26 cellular contexts compared by ENCODE assay signal in genomic region chr5:31442253-31442820, GRCh38.
DNase-seq lines count a peak whose midpoint lies in the region; ATAC-seq and TF ChIP-seq lines count a peak whose summit lies in the region.
"Had no signal": no experiment of that assay in that cellular context is flagged by ENCODE, and none has a peak within 500 bp of the region (broad histone marks: within the 10 kb centered on the region; RNA-seq: fewer than 3 reads in every experiment).

No MANE protein-coding gene starts in this region.

- dilution Hi-C loops in IMR-90 (cut with HindIII; ENCODE audit: low sequenced_read_pairs, unreplicated experiment): no loop called here

- no peaks in the 10 kb centered on the region for H3K27me3 Mint-ChIP-seq in activated CD8-positive, alpha-beta T cell treated with anti-CD3 and anti-CD28 coated beads, Interleukin-2, amount 10 ng/mL, durations not matched to agents 7 days and 5 days (ENCODE audit: low read depth)
- H3K27me3 Mint-ChIP-seq: activated naive CD8-positive, alpha-beta T cell treated with anti-CD3 and anti-CD28 coated beads for 36 hours; CD4-positive, alpha-beta memory T cell; stimulated activated memory B cell treated with anti-CD40 and anti-IgM and Interleukin-4, amounts not matched to agents 10 μg/mL and 1 μg/mL and 100 μg/mL, for 72 hours had no signal

- no peak overlapping the region for H3K27ac Mint-ChIP-seq in activated CD8-positive, alpha-beta T cell treated with anti-CD3 and anti-CD28 coated beads, Interleukin-2, amount 10 ng/mL, durations not matched to agents 7 days and 5 days
- H3K27ac Mint-ChIP-seq: activated naive CD8-positive, alpha-beta T cell treated with anti-CD3 and anti-CD28 coated beads for 36 hours; activated T-helper 2 cell treated with anti-CD3 and anti-CD28 coated beads, Interferon-gamma antibody, Interleukin-2, Interleukin-4, amounts not matched to agents 10 μg/mL and 5 μg/mL and 100 μg/mL, durations not matched to agents 14 hours and 24 hours and 36 hours; CD4-positive, alpha-beta memory T cell; endodermal cell; HFFc6; stimulated activated memory B cell treated with anti-CD40 and anti-IgM and Interleukin-4, amounts not matched to agents 10 μg/mL and 1 μg/mL and 100 μg/mL, for 72 hours had no signal

- H3F3A ChIP-seq in PC-9 (ENCODE audit: insufficient read depth, low read depth): no peaks in the 10 kb centered on the region

- no peak for TF ChIP-seq POLR2A in IMR-90 (IDR thresholded peaks at IDR 0.05; ENCODE audit: low read depth, low read length)

- peak overlapping the region; percentile 68 for H3K27ac ChIP-seq in IMR-90 (ENCODE audit: insufficient read depth, low read length)
- H3K27ac ChIP-seq in brain microvascular endothelial cell: no peak overlapping the region
- no peak overlapping the region for H3K27ac ChIP-seq in PC-9
- H3K27ac ChIP-seq: colonic mucosa, uterus, WERI-Rb-1 had no signal

- no peaks in the 10 kb centered on the region for H3K9me2 ChIP-seq in PC-9 (ENCODE audit: insufficient read depth)

- H3K4me3 ChIP-seq in IMR-90 (ENCODE audit: insufficient read depth, low read depth, low read length): no peak overlapping the region
- no peak overlapping the region for H3K4me3 ChIP-seq in brain microvascular endothelial cell (ENCODE audit: low read depth, low read length)
- H3K4me3 ChIP-seq in PC-9: no peak overlapping the region
- H3K4me3 ChIP-seq: colonic mucosa, lung, uterus had no signal

- in situ Hi-C loops in IMR-90 (cut with MboI; ENCODE audit: low sequenced_read_pairs) (no loop called here), brain microvascular endothelial cell (cut with HindIII; ENCODE audit: low pct_ligation_motif_present, low sequenced_read_pairs) (no loop called here)

- no peaks in the 10 kb centered on the region for H3K79me2 ChIP-seq in PC-9 (ENCODE audit: low read depth)

- H3K18ac ChIP-seq in IMR-90 (ENCODE audit: low read depth, low read length): peak overlapping the region; percentile 49

- no TSS peak for BruUV-seq in IMR-90 (replicated peaks; lab: Mats Ljungman, UMichigan)
- BruUV-seq in PC-9 (replicated peaks; lab: Mats Ljungman, UMichigan): no TSS peak

- H3K9me1 ChIP-seq in IMR-90 (ENCODE audit: insufficient read depth, low read length): peaks cover 10% of the 10 kb centered on the region; the same call in 1 of the 2 replicates

- H3K79me1 ChIP-seq in IMR-90 (ENCODE audit: low read depth in 1 of 2, low read length in 2 of 2): peaks cover 33 to 52% of the 10 kb centered on the region in 2 experiments

- no peak overlapping the region for H3K56ac ChIP-seq in IMR-90 (ENCODE audit: extremely low read depth, insufficient read depth, low read length)

- no peaks in the 10 kb centered on the region for H3K9me3 Mint-ChIP-seq in activated CD8-positive, alpha-beta T cell treated with anti-CD3 and anti-CD28 coated beads, Interleukin-2, amount 10 ng/mL, durations not matched to agents 7 days and 5 days (ENCODE audit: insufficient read depth)
- H3K9me3 Mint-ChIP-seq: activated naive CD8-positive, alpha-beta T cell treated with anti-CD3 and anti-CD28 coated beads for 36 hours; activated T-helper 2 cell treated with anti-CD3 and anti-CD28 coated beads, Interferon-gamma antibody, Interleukin-2, Interleukin-4, amounts not matched to agents 10 μg/mL and 5 μg/mL and 100 μg/mL, durations not matched to agents 14 hours and 24 hours and 36 hours; CD4-positive, alpha-beta memory T cell had no signal

- no CpG with 5 or more reads among the region's 3 CpGs for WGBS in IMR-90 (ENCODE audit: extremely low coverage in 2 of 2, insufficient read length in 1 of 2), 2 experiments

- H2BK20ac ChIP-seq in IMR-90 (ENCODE audit: low read depth, low read length): peak overlapping the region; percentile 45

- peak overlapping the region; percentile 6 for H3K23ac ChIP-seq in IMR-90 (ENCODE audit: low read depth, low read length)

- peak overlapping the region; percentile 77; the same call in 1 of the 2 replicates for H4K91ac ChIP-seq in IMR-90 (ENCODE audit: insufficient read depth, low read depth, low read length)

- peak overlapping the region; percentile 48 for H3K4ac ChIP-seq in IMR-90 (ENCODE audit: low read depth, low read length)

- DNase-seq in AG09319 (ENCODE audit: extremely low read depth, low read depth) (peak; percentile 47), IMR-90 (peak; percentile 50), brain microvascular endothelial cell (peak; percentile 6), hepatic stellate cell (ENCODE audit: low spot score) (peak; percentile 8), mucosa of gallbladder (ENCODE audit: low spot score) (no peak), left colon (no peak), PC-9 (no peak)
- DNase-seq in activated CD8-positive, alpha-beta T cell treated with anti-CD3 and anti-CD28 coated beads, Interleukin-2, amount 10 ng/mL, durations not matched to agents 7 days and 5 days: no peak
- DNase-seq: ACHN; activated CD4-positive, alpha-beta T cell treated with anti-CD3 and anti-CD28 coated beads, Interleukin-2, amount 50 U/mL, for 1 hour; activated CD8-positive, alpha-beta memory T cell treated with anti-CD3 and anti-CD28 coated beads, Interleukin-2, amount 50 U/mL, for 4 hours; activated naive CD8-positive, alpha-beta T cell treated with anti-CD3 and anti-CD28 coated beads for 36 hours; CD4-positive, alpha-beta memory T cell; colonic mucosa; endodermal cell; foreskin melanocyte; HFFc6; NCI-H1092; NCI-H187 treated with DMSO at 0.1 percent for 48 hours; NCI-H345; small intestine; uterus; WERI-Rb-1 had no signal

- H3K4me1 ChIP-seq in IMR-90 (ENCODE audit: control insufficient read depth, insufficient read depth, low read length) (peaks cover 3% of the 10 kb centered on the region), PC-9 (replicated peaks; ENCODE audit: insufficient read depth) (no peaks in the 10 kb centered on the region)
- H3K4me1 ChIP-seq: colonic mucosa, uterus had no signal

- H4K5ac ChIP-seq in IMR-90 (ENCODE audit: low read depth, low read length): peak overlapping the region; percentile 28

- peak overlapping the region; percentile 31; the same call in 1 of the 2 replicates for H2AK5ac ChIP-seq in IMR-90 (ENCODE audit: low read depth, low read length)

- POLR2A ChIA-PET in IMR-90 (lab: Charles Lee; ENCODE audit: unreplicated experiment): no interaction called here
- POLR2A ChIA-PET in PC-9 (lab: Charles Lee; ENCODE audit: unreplicated experiment): no interaction called here
- POLR2A ChIA-PET in activated CD8-positive, alpha-beta T cell treated with anti-CD3 and anti-CD28 coated beads, Interleukin-2, amount 10 ng/mL, durations not matched to agents 7 days and 5 days (lab: Charles Lee): no interaction called here

- H3K14ac ChIP-seq in IMR-90 (replicated peaks; ENCODE audit: low read depth, low read length): 0 out of 2 replicates have a peak overlapping the region, but pooled peaks have one; percentile 8

- H4K8ac ChIP-seq in IMR-90 (ENCODE audit: low read depth in 2 of 2, low read length in 2 of 2): peak overlapping the region; percentile 18 to 81

- H2BK5ac ChIP-seq in IMR-90 (ENCODE audit: low read depth, low read length, poor library complexity, severe bottlenecking): peak overlapping the region; percentile 52

- no peak overlapping the region for H2AK9ac ChIP-seq in IMR-90 (replicated peaks; ENCODE audit: low read depth, low read length, poor library complexity)

- H3K9me3 ChIP-seq in IMR-90 (ENCODE audit: control insufficient read depth, insufficient read depth, low read length) (no peaks in the 10 kb centered on the region), PC-9 (ENCODE audit: insufficient read depth, low read depth) (no peaks in the 10 kb centered on the region)
- H3K9me3 ChIP-seq: colonic mucosa, uterus had no signal

- intact Hi-C loops in IMR-90 (cut with micrococcal nuclease): loop anchor here (2.0 kb wide), 1 partner anchor 38 kb away; no protein-coding TSS in a partner anchor
- intact Hi-C loops in left colon (cut with DNase I, micrococcal nuclease): no loop called here
- intact Hi-C loops in PC-9 (cut with micrococcal nuclease; ENCODE audit: unreplicated experiment): no loop called here

- H3K9ac ChIP-seq in IMR-90 (ENCODE audit: low read depth, low read length): no peak overlapping the region

- H3K4me3 Mint-ChIP-seq in activated CD8-positive, alpha-beta T cell treated with anti-CD3 and anti-CD28 coated beads, Interleukin-2, amount 10 ng/mL, durations not matched to agents 7 days and 5 days: no peak overlapping the region
- H3K4me3 Mint-ChIP-seq: activated naive CD8-positive, alpha-beta T cell treated with anti-CD3 and anti-CD28 coated beads for 36 hours; CD4-positive, alpha-beta memory T cell; endodermal cell; HFFc6; stimulated activated memory B cell treated with anti-CD40 and anti-IgM and Interleukin-4, amounts not matched to agents 10 μg/mL and 1 μg/mL and 100 μg/mL, for 72 hours had no signal

- CTCF ChIA-PET in IMR-90 (lab: Yijun Ruan, JAX) (no interaction called here), PC-9 (lab: Charles Lee) (no interaction called here)
- CTCF ChIA-PET in activated CD8-positive, alpha-beta T cell treated with anti-CD3 and anti-CD28 coated beads, Interleukin-2, amount 10 ng/mL, durations not matched to agents 7 days and 5 days (lab: Charles Lee): no interaction called here

- ATAC-seq in IMR-90 (ENCODE audit: low read depth) (peak; percentile 83), left colon (no peak)
- no peak for ATAC-seq in activated CD8-positive, alpha-beta T cell treated with anti-CD3 and anti-CD28 coated beads, Interleukin-2, amount 10 ng/mL, durations not matched to agents 7 days and 5 days
- ATAC-seq: stimulated activated memory B cell treated with anti-CD40 and anti-IgM and Interleukin-4, amounts not matched to agents 10 μg/mL and 1 μg/mL and 100 μg/mL, for 72 hours had no signal

- no peak for TF ChIP-seq RAD21 in IMR-90 (IDR thresholded peaks at IDR 0.05; ENCODE audit: low read length)

- H4K20me1 ChIP-seq in IMR-90 (ENCODE audit: insufficient read depth, low read length): no peaks in the 10 kb centered on the region
- H4K20me1 ChIP-seq in PC-9 (ENCODE audit: insufficient read depth): no peaks in the 10 kb centered on the region; the same call in 1 of the 2 replicates

- peaks cover 50% of the 10 kb centered on the region for H3K36me3 Mint-ChIP-seq in activated CD8-positive, alpha-beta T cell treated with anti-CD3 and anti-CD28 coated beads, Interleukin-2, amount 10 ng/mL, durations not matched to agents 7 days and 5 days (ENCODE audit: low read depth)

- H2BK120ac ChIP-seq in IMR-90 (ENCODE audit: low read depth, low read length): peak overlapping the region; percentile 37

- peaks cover 5% of the 10 kb centered on the region for H3K36me3 ChIP-seq in IMR-90 (ENCODE audit: control insufficient read depth, insufficient read depth, low read length)
- H3K36me3 ChIP-seq in brain microvascular endothelial cell (replicated peaks): peaks cover 7% of the 10 kb centered on the region
- H3K36me3 ChIP-seq in PC-9 (ENCODE audit: low read depth): peaks cover 8% of the 10 kb centered on the region; the same call in 1 of the 2 replicates
- H3K36me3 ChIP-seq: colonic mucosa, uterus had no signal

- peak overlapping the region; percentile 5; the same call in 1 of the 2 replicates for H3K4me2 ChIP-seq in IMR-90 (ENCODE audit: low read depth, low read length)
- no peak overlapping the region for H3K4me2 ChIP-seq in PC-9

- no peaks in the 10 kb centered on the region for H3K4me1 Mint-ChIP-seq in activated CD8-positive, alpha-beta T cell treated with anti-CD3 and anti-CD28 coated beads, Interleukin-2, amount 10 ng/mL, durations not matched to agents 7 days and 5 days (ENCODE audit: low read depth)
- H3K4me1 Mint-ChIP-seq: stimulated activated memory B cell treated with anti-CD40 and anti-IgM and Interleukin-4, amounts not matched to agents 10 μg/mL and 1 μg/mL and 100 μg/mL, for 72 hours had no signal

- H2BK15ac ChIP-seq in IMR-90 (ENCODE audit: low read depth, low read length): peak overlapping the region; percentile 7; the same call in 2 of the 3 replicates

- H3K27me3 ChIP-seq in IMR-90 (ENCODE audit: control insufficient read depth, insufficient read depth, low read length) (no peaks in the 10 kb centered on the region), brain microvascular endothelial cell (replicated peaks) (no peaks in the 10 kb centered on the region), PC-9 (ENCODE audit: insufficient read depth, low read depth) (no peaks in the 10 kb centered on the region)
- H3K27me3 ChIP-seq: colonic mucosa, uterus had no signal

- H2AFZ ChIP-seq in IMR-90 (replicated peaks; ENCODE audit: low read length, poor library complexity) (no peak overlapping the region), PC-9 (no peak overlapping the region)

- TF ChIP-seq CTCF in AG09319 (IDR thresholded peaks at IDR 0.05; ENCODE audit: low read depth, low read length): no peak
- TF ChIP-seq CTCF in IMR-90 (conservative IDR thresholded peaks at IDR 0.05; ENCODE audit: low read depth, low read length): no peak
- TF ChIP-seq CTCF in brain microvascular endothelial cell (IDR thresholded peaks at IDR 0.05; ENCODE audit: low read depth, low read length, missing control alignments): no peak
- no peak for TF ChIP-seq CTCF in PC-9 (conservative IDR thresholded peaks at IDR 0.05)

Comparison
In these comparisons a context has a peak if more than half of its experiments do, and no peak if none do; other contexts are left out.
1. DNase-seq: peak in AG09319 (single experiment), IMR-90 (single experiment), brain microvascular endothelial cell (single experiment) and hepatic stellate cell (single experiment); none in mucosa of gallbladder (single experiment), left colon (0 of 2), PC-9 (0 of 2) and activated CD8-positive, alpha-beta T cell treated with anti-CD3 and anti-CD28 coated beads, Interleukin-2, amount 10 ng/mL, durations not matched to agents 7 days and 5 days (single experiment).